In genomic region chr17:30600062-30600829, GRCh38 we compare ENCODE assay signal across 1 cellular context.
A peak's percentile ranks its signal among the peaks of the same experiment; 100 is the strongest.
TF ChIP-seq lines count a peak whose summit lies in the region.

No MANE protein-coding gene starts in this region.

TF ChIP-seq in HepG2, 621 proteins besides CTCF, POLR2A, EP300 and RAD21 (continued from another document and continues in another):
- TF ChIP-seq ZNF234 (CRISPR knock-in tag; conservative IDR thresholded peaks at IDR 0.05) (0 out of 2 replicates have a peak, but pooled peaks have one; percentile 12), ZNF607 (CRISPR knock-in tag; IDR thresholded peaks at IDR 0.05; ENCODE audit: borderline replicate concordance) (peak; percentile 56), ZNF253 (CRISPR knock-in tag; IDR thresholded peaks at IDR 0.05; ENCODE audit: borderline replicate concordance) (no peak), ZNF83 (CRISPR knock-in tag; IDR thresholded peaks at IDR 0.05; ENCODE audit: borderline replicate concordance) (no peak), ZNF704 (CRISPR knock-in tag; IDR thresholded peaks at IDR 0.05; ENCODE audit: borderline replicate concordance) (0 out of 2 replicates have a peak, but pooled peaks have one; percentile 3), KMT2A (CRISPR knock-in tag; IDR thresholded peaks at IDR 0.05) (peak; percentile 70; the same call in 1 of the 2 replicates), ZNF670 (CRISPR knock-in tag; IDR thresholded peaks at IDR 0.05; ENCODE audit: borderline replicate concordance) (peak; percentile 45; the same call in 1 of the 2 replicates), ZFP62 (CRISPR knock-in tag; IDR thresholded peaks at IDR 0.05) (no peak), ZNF674 (CRISPR knock-in tag; IDR thresholded peaks at IDR 0.05; ENCODE audit: low read depth) (0 out of 2 replicates have a peak, but pooled peaks have one; percentile 52), SOX5 (CRISPR knock-in tag; IDR thresholded peaks at IDR 0.05; ENCODE audit: borderline replicate concordance) (no peak), NR1H2 (CRISPR knock-in tag; IDR thresholded peaks at IDR 0.05; ENCODE audit: borderline replicate concordance, low read depth) (no peak), ZMYM2 (CRISPR knock-in tag; IDR thresholded peaks at IDR 0.05) (peak; percentile 76), MLLT10 (CRISPR knock-in tag; IDR thresholded peaks at IDR 0.05) (no peak), ZNF709 (CRISPR knock-in tag; IDR thresholded peaks at IDR 0.05) (peak; percentile 74), RERE (CRISPR knock-in tag; IDR thresholded peaks at IDR 0.05; ENCODE audit: low read depth) (no peak), ZBTB1 (CRISPR knock-in tag; IDR thresholded peaks at IDR 0.05; ENCODE audit: borderline replicate concordance) (no peak), CBX2 (IDR thresholded peaks at IDR 0.05; ENCODE audit: low read depth, low read length) (no peak), CBX2 (CRISPR knock-in tag; IDR thresholded peaks at IDR 0.05; ENCODE audit: low read depth) (no peak), NFYB (CRISPR knock-in tag; IDR thresholded peaks at IDR 0.05) (no peak), ZFP1 (CRISPR knock-in tag; IDR thresholded peaks at IDR 0.05) (no peak), TBX3 (IDR thresholded peaks at IDR 0.05; ENCODE audit: borderline replicate concordance) (no peak), ZNF564 (CRISPR knock-in tag; IDR thresholded peaks at IDR 0.05) (0 out of 2 replicates have a peak, but pooled peaks have one; percentile 21), ZNF101 (CRISPR knock-in tag; IDR thresholded peaks at IDR 0.05; ENCODE audit: borderline replicate concordance, low read depth) (no peak), EZH2 (conservative IDR thresholded peaks at IDR 0.05; ENCODE audit: low read depth, low read length) (no peak), FOXC1 (CRISPR knock-in tag; IDR thresholded peaks at IDR 0.05; ENCODE audit: borderline replicate concordance) (peak; percentile 95), CREB3 (CRISPR knock-in tag; IDR thresholded peaks at IDR 0.05) (no peak), AGO2 (optimal IDR thresholded peaks at IDR 0.05; ENCODE audit: low read depth, low read length) (peak; percentile 78), THAP11 (CRISPR knock-in tag; IDR thresholded peaks at IDR 0.05) (peak; percentile 52), SYNCRIP (IDR thresholded peaks at IDR 0.05; ENCODE audit: insufficient read depth, low read depth, low read length) (no peak), ZNF749 (CRISPR knock-in tag; IDR thresholded peaks at IDR 0.05; ENCODE audit: borderline replicate concordance) (peak; percentile 76; the same call in 1 of the 2 replicates), BHLHE40 (IDR thresholded peaks at IDR 0.05; ENCODE audit: low read length) (no peak), GZF1 (CRISPR knock-in tag; IDR thresholded peaks at IDR 0.05) (0 out of 2 replicates have a peak, but pooled peaks have one; percentile 37), HMG20A (CRISPR knock-in tag; IDR thresholded peaks at IDR 0.05; ENCODE audit: borderline replicate concordance) (no peak), FLYWCH1 (CRISPR knock-in tag; IDR thresholded peaks at IDR 0.05) (0 out of 2 replicates have a peak, but pooled peaks have one; percentile 67), ZNF703 (CRISPR knock-in tag; IDR thresholded peaks at IDR 0.05; ENCODE audit: borderline replicate concordance) (peak; percentile 87; the same call in 1 of the 2 replicates), HNRNPL (IDR thresholded peaks at IDR 0.05; ENCODE audit: low read depth, low read length) (peak; percentile 96), TP53 (CRISPR knock-in tag; conservative IDR thresholded peaks at IDR 0.05) (0 out of 2 replicates have a peak, but pooled peaks have one; percentile 36), ZNF546 (CRISPR knock-in tag; conservative IDR thresholded peaks at IDR 0.05) (peak; percentile 96; the same call in 1 of the 2 replicates), ZNF737 (CRISPR knock-in tag; IDR thresholded peaks at IDR 0.05; ENCODE audit: borderline replicate concordance) (no peak), HOXA9 (CRISPR knock-in tag; IDR thresholded peaks at IDR 0.05; ENCODE audit: borderline replicate concordance) (no peak), SNAPC4 (CRISPR knock-in tag; IDR thresholded peaks at IDR 0.05) (no peak; the same call in 1 of the 2 replicates), KLF11 (CRISPR knock-in tag; IDR thresholded peaks at IDR 0.05) (no peak), ZNF343 (CRISPR knock-in tag; IDR thresholded peaks at IDR 0.05) (no peak), ONECUT2 (CRISPR knock-in tag; IDR thresholded peaks at IDR 0.05) (no peak), ZBTB38 (CRISPR knock-in tag; IDR thresholded peaks at IDR 0.05) (peak; percentile 47; the same call in 1 of the 2 replicates), ZFX (CRISPR knock-in tag; IDR thresholded peaks at IDR 0.05; ENCODE audit: low read depth) (peak; percentile 91)
- TF ChIP-seq, protein P1, sequence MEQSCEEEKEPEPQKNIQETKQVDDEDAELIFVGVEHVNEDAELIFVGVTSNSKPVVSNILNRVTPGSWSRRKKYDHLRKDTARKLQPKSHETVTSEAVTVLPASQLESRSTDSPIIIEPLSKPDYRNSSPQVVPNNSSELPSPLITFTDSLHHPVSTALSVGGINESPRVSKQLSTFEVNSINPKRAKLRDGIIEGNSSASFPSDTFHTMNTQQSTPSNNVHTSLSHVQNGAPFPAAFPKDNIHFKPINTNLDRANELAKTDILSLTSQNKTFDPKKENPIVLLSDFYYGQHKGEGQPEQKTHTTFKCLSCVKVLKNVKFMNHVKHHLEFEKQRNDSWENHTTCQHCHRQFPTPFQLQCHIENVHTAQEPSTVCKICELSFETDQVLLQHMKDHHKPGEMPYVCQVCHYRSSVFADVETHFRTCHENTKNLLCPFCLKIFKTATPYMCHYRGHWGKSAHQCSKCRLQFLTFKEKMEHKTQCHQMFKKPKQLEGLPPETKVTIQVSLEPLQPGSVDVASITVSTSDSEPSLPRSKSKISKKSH (CRISPR knock-in tag; IDR thresholded peaks at IDR 0.05; ENCODE audit: borderline replicate concordance): peak; percentile 88
- TF ChIP-seq, protein P2, sequence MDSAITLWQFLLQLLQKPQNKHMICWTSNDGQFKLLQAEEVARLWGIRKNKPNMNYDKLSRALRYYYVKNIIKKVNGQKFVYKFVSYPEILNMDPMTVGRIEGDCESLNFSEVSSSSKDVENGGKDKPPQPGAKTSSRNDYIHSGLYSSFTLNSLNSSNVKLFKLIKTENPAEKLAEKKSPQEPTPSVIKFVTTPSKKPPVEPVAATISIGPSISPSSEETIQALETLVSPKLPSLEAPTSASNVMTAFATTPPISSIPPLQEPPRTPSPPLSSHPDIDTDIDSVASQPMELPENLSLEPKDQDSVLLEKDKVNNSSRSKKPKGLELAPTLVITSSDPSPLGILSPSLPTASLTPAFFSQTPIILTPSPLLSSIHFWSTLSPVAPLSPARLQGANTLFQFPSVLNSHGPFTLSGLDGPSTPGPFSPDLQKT (CRISPR knock-in tag; IDR thresholded peaks at IDR 0.05; ENCODE audit: borderline replicate concordance): no peak
- TF ChIP-seq, protein P3, sequence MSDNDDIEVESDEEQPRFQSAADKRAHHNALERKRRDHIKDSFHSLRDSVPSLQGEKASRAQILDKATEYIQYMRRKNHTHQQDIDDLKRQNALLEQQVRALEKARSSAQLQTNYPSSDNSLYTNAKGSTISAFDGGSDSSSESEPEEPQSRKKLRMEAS (IDR thresholded peaks at IDR 0.05): peak; percentile 76
